In the genomic region with DNA sequence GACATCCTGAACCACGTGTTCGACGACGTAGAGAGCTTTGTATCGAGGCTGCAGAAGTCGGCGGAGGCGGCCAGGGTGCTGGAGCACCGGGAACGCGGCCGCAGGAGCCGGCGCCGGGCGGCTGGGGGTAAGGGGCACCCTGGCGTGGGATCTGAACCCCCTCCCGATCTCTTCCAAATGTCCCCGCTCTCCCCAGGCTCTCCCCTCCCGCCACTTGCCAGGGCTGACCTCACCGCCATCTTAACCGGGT, we compare ENCODE assay signal across 1 cellular context.
TF ChIP-seq lines count a peak whose summit lies in the region.

No MANE protein-coding gene starts in this region.

TF ChIP-seq in HCT116, 20 proteins besides CTCF, POLR2A, EP300 and RAD21:
- TF ChIP-seq CBX3 (IDR thresholded peaks at IDR 0.05; ENCODE audit: low read depth), result no peak
- TF ChIP-seq SRF (IDR thresholded peaks at IDR 0.05; ENCODE audit: low read depth), result no peak
- no peak for TF ChIP-seq SIN3A (IDR thresholded peaks at IDR 0.05; ENCODE audit: low read depth)
- TF ChIP-seq, protein P1, sequence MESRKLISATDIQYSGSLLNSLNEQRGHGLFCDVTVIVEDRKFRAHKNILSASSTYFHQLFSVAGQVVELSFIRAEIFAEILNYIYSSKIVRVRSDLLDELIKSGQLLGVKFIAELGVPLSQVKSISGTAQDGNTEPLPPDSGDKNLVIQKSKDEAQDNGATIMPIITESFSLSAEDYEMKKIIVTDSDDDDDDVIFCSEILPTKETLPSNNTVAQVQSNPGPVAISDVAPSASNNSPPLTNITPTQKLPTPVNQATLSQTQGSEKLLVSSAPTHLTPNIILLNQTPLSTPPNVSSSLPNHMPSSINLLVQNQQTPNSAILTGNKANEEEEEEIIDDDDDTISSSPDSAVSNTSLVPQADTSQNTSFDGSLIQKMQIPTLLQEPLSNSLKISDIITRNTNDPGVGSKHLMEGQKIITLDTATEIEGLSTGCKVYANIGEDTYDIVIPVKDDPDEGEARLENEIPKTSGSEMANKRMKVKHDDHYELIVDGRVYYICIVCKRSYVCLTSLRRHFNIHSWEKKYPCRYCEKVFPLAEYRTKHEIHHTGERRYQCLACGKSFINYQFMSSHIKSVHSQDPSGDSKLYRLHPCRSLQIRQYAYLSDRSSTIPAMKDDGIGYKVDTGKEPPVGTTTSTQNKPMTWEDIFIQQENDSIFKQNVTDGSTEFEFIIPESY (IDR thresholded peaks at IDR 0.05; ENCODE audit: extremely low read depth, insufficient replicate concordance, low read length), result no peak
- TF ChIP-seq, protein P2, sequence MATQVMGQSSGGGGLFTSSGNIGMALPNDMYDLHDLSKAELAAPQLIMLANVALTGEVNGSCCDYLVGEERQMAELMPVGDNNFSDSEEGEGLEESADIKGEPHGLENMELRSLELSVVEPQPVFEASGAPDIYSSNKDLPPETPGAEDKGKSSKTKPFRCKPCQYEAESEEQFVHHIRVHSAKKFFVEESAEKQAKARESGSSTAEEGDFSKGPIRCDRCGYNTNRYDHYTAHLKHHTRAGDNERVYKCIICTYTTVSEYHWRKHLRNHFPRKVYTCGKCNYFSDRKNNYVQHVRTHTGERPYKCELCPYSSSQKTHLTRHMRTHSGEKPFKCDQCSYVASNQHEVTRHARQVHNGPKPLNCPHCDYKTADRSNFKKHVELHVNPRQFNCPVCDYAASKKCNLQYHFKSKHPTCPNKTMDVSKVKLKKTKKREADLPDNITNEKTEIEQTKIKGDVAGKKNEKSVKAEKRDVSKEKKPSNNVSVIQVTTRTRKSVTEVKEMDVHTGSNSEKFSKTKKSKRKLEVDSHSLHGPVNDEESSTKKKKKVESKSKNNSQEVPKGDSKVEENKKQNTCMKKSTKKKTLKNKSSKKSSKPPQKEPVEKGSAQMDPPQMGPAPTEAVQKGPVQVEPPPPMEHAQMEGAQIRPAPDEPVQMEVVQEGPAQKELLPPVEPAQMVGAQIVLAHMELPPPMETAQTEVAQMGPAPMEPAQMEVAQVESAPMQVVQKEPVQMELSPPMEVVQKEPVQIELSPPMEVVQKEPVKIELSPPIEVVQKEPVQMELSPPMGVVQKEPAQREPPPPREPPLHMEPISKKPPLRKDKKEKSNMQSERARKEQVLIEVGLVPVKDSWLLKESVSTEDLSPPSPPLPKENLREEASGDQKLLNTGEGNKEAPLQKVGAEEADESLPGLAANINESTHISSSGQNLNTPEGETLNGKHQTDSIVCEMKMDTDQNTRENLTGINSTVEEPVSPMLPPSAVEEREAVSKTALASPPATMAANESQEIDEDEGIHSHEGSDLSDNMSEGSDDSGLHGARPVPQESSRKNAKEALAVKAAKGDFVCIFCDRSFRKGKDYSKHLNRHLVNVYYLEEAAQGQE (IDR thresholded peaks at IDR 0.05; ENCODE audit: low read depth), result no peak
- TF ChIP-seq EZH2phosphoT487 (IDR thresholded peaks at IDR 0.05; ENCODE audit: borderline replicate concordance), result no peak
- no peak for TF ChIP-seq CEBPB (IDR thresholded peaks at IDR 0.05; ENCODE audit: low read depth)
- no peak for TF ChIP-seq EZH2 (IDR thresholded peaks at IDR 0.05)
- TF ChIP-seq YY1 (IDR thresholded peaks at IDR 0.05; ENCODE audit: extremely low read depth, insufficient replicate concordance, low read depth, low read length), result no peak
- no peak for TF ChIP-seq SP1 (IDR thresholded peaks at IDR 0.05; ENCODE audit: low read depth)
- TF ChIP-seq, protein P3, sequence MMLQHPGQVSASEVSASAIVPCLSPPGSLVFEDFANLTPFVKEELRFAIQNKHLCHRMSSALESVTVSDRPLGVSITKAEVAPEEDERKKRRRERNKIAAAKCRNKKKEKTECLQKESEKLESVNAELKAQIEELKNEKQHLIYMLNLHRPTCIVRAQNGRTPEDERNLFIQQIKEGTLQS (IDR thresholded peaks at IDR 0.05), result no peak
- TF ChIP-seq ZNF274 (IDR thresholded peaks at IDR 0.05; ENCODE audit: low read depth, low read length), result no peak
- TF ChIP-seq ZFX (IDR thresholded peaks at IDR 0.05), result no peak
- no peak for TF ChIP-seq POLR2AphosphoS5 (IDR thresholded peaks at IDR 0.05; ENCODE audit: low read depth, low read length)
TF ChIP-seq in HCT116: peak in this region for 0.
